ENCODE assay signal across 13 cellular contexts in the genomic region with DNA sequence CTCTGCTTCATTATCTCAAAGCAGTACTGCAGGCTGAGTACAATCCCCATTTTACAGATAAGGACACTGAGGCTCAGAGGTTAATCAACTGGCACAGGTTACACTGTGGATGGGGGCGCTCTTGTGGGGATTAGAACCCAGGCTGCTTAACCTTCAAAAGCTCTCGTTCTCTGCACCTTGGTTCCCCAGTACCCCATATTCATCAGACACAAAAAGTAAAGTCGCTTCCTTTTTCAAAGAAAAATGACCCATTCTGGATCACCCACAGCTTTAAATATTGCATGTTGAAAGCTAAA. TPM values are rescaled to one million over a fixed set of nuclear protein-coding genes. Genes with fewer than 3 reads are reported as not detected.
DNase-seq lines count a peak whose midpoint lies in the region; ATAC-seq, FAIRE-seq and TF ChIP-seq lines count a peak whose summit lies in the region.
"Had no signal": no experiment of that assay in that cellular context is flagged by ENCODE, and none has a peak within 500 bp of the region (broad histone marks: within the 10 kb centered on the region; RNA-seq: fewer than 3 reads in every experiment).

No MANE protein-coding gene starts in this region.

- H3K36me3 Mint-ChIP-seq in astrocyte (ENCODE audit: low read depth, unreplicated experiment): peaks cover 26% of the 10 kb centered on the region
- peaks cover 26% of the 10 kb centered on the region for H3K36me3 Mint-ChIP-seq in type B pancreatic cell
- H3K36me3 Mint-ChIP-seq in activated naive CD4-positive, alpha-beta T cell treated with anti-CD3 and anti-CD28 coated beads, Interleukin-2, amount 10 ng/mL, durations not matched to agents 7 days and 5 days: peaks cover 31% of the 10 kb centered on the region
- H3K36me3 Mint-ChIP-seq: activated CD4-positive, alpha-beta memory T cell treated with anti-CD3 and anti-CD28 coated beads for 36 hours had no signal

- CTCF ChIA-PET in activated naive CD4-positive, alpha-beta T cell treated with anti-CD3 and anti-CD28 coated beads, Interleukin-2, amount 10 ng/mL, durations not matched to agents 7 days and 5 days (lab: Charles Lee): interaction anchor here (0.6 kb wide), 1 partner anchor 405 kb away, joined by 5 read pairs; no protein-coding TSS in a partner anchor

- H3K27me3 Mint-ChIP-seq in astrocyte (ENCODE audit: low read depth, unreplicated experiment) (no peaks in the 10 kb centered on the region), type B pancreatic cell (no peaks in the 10 kb centered on the region)
- no peaks in the 10 kb centered on the region for H3K27me3 Mint-ChIP-seq in activated naive CD4-positive, alpha-beta T cell treated with anti-CD3 and anti-CD28 coated beads, Interleukin-2, amount 10 ng/mL, durations not matched to agents 7 days and 5 days
- H3K27me3 Mint-ChIP-seq: activated CD4-positive, alpha-beta memory T cell treated with anti-CD3 and anti-CD28 coated beads for 36 hours had no signal

- H3K4me1 Mint-ChIP-seq in astrocyte (ENCODE audit: low read depth, unreplicated experiment): peaks cover 15% of the 10 kb centered on the region
- peaks cover 42% of the 10 kb centered on the region for H3K4me1 Mint-ChIP-seq in type B pancreatic cell (ENCODE audit: unreplicated experiment)
- H3K4me1 Mint-ChIP-seq in activated naive CD4-positive, alpha-beta T cell treated with anti-CD3 and anti-CD28 coated beads, Interleukin-2, amount 10 ng/mL, durations not matched to agents 7 days and 5 days: peaks cover 19% of the 10 kb centered on the region

- no peak for ATAC-seq in Right ventricle myocardium superior (ENCODE audit: poor library complexity)
- no peak for ATAC-seq in HG03135 (IDR thresholded peaks at IDR 0.05; ENCODE audit: unreplicated experiment)

- peaks cover 7% of the 10 kb centered on the region for H3K36me3 ChIP-seq in cardiac muscle cell
- no peaks in the 10 kb centered on the region for H3K36me3 ChIP-seq in astrocyte (ENCODE audit: insufficient read depth, low read length)
- H3K36me3 ChIP-seq in mucosa of rectum (ENCODE audit: control insufficient read depth in 2 of 2, insufficient read depth in 2 of 2, low read length in 2 of 2): peaks cover 0 to 18% of the 10 kb centered on the region in 2 donors
- H3K36me3 ChIP-seq in BE2C: peaks cover 3% of the 10 kb centered on the region

- no peak overlapping the region for H2AFZ ChIP-seq in astrocyte (ENCODE audit: low read depth, low read length)

- no peaks in the 10 kb centered on the region for H3K9me3 ChIP-seq in cardiac muscle cell (ENCODE audit: low read depth)
- no peaks in the 10 kb centered on the region for H3K9me3 ChIP-seq in astrocyte (ENCODE audit: insufficient read depth, low read depth, low read length)
- H3K9me3 ChIP-seq in mucosa of rectum (ENCODE audit: control insufficient read depth in 2 of 2, low read length in 2 of 2): no peaks in the 10 kb centered on the region
- H3K9me3 ChIP-seq in BE2C: no peaks in the 10 kb centered on the region

- H3K4me3 ChIP-seq in cardiac muscle cell (no peak overlapping the region), astrocyte (ENCODE audit: insufficient read depth, low read depth, low read length) (no peak overlapping the region), mucosa of rectum (ENCODE audit: low read length in 2 of 2) (no peak overlapping the region), BE2C (ENCODE audit: low read depth, low read length) (no peak overlapping the region)

- peak overlapping the region; percentile 69 for H3K27ac ChIP-seq in cardiac muscle cell
- H3K27ac ChIP-seq in astrocyte (ENCODE audit: low read depth, low read length): no peak overlapping the region
- peak overlapping the region; percentile 69 to 70 for H3K27ac ChIP-seq in mucosa of rectum (ENCODE audit: low read depth in 2 of 2, low read length in 2 of 2)

- intact Hi-C loops in Right ventricle myocardium superior (cut with DNase I): no loop called here

- H3K9me3 Mint-ChIP-seq in astrocyte (ENCODE audit: unreplicated experiment): no peaks in the 10 kb centered on the region
- H3K9me3 Mint-ChIP-seq in type B pancreatic cell: no peaks in the 10 kb centered on the region
- no peaks in the 10 kb centered on the region for H3K9me3 Mint-ChIP-seq in activated naive CD4-positive, alpha-beta T cell treated with anti-CD3 and anti-CD28 coated beads, Interleukin-2, amount 10 ng/mL, durations not matched to agents 7 days and 5 days
- H3K9me3 Mint-ChIP-seq: activated CD4-positive, alpha-beta memory T cell treated with anti-CD3 and anti-CD28 coated beads for 36 hours had no signal

- H3K27me3 ChIP-seq in cardiac muscle cell: no peaks in the 10 kb centered on the region
- no peaks in the 10 kb centered on the region for H3K27me3 ChIP-seq in astrocyte (ENCODE audit: insufficient read depth, low read length)
- H3K27me3 ChIP-seq in mucosa of rectum (ENCODE audit: control insufficient read depth in 2 of 2, insufficient read depth in 2 of 2, low read length in 2 of 2): no peaks in the 10 kb centered on the region
- H3K27me3 ChIP-seq in BE2C: no peaks in the 10 kb centered on the region

- H3K9ac ChIP-seq in astrocyte (ENCODE audit: low read length): no peak overlapping the region
- H3K9ac ChIP-seq in mucosa of rectum (ENCODE audit: low read depth in 1 of 2, low read length in 2 of 2): peak overlapping the region in 1 of 2 donors; percentile 24

- H3K27ac Mint-ChIP-seq in astrocyte (ENCODE audit: unreplicated experiment): no peak overlapping the region
- H3K27ac Mint-ChIP-seq in type B pancreatic cell: peak overlapping the region; percentile 89
- no peak overlapping the region for H3K27ac Mint-ChIP-seq in activated naive CD4-positive, alpha-beta T cell treated with anti-CD3 and anti-CD28 coated beads, Interleukin-2, amount 10 ng/mL, durations not matched to agents 7 days and 5 days
- H3K27ac Mint-ChIP-seq: activated CD4-positive, alpha-beta memory T cell treated with anti-CD3 and anti-CD28 coated beads for 36 hours had no signal

- peaks cover 85% of the 10 kb centered on the region for H4K20me1 ChIP-seq in astrocyte (ENCODE audit: insufficient read depth, low read length)

- H3K79me2 ChIP-seq in astrocyte (ENCODE audit: insufficient read depth, low read length): peaks cover 50% of the 10 kb centered on the region

- no peak for FAIRE-seq in astrocyte (lab: Jason Lieb, UNC)
- FAIRE-seq: A204.1, islet of Langerhans had no signal

- peak overlapping the region; percentile 2 for H3K4me2 ChIP-seq in astrocyte (ENCODE audit: low read length)

- TF ChIP-seq CTCF in cardiac muscle cell (IDR thresholded peaks at IDR 0.05; ENCODE audit: low read depth, low read length): no peak
- TF ChIP-seq CTCF in astrocyte (IDR thresholded peaks at IDR 0.05; ENCODE audit: insufficient read depth, low read depth, low read length): no peak
- TF ChIP-seq CTCF in type B pancreatic cell (conservative IDR thresholded peaks at IDR 0.05): no peak
- TF ChIP-seq CTCF in BE2C (IDR thresholded peaks at IDR 0.05; ENCODE audit: low read depth, low read length): no peak

- H3K4me1 ChIP-seq in cardiac muscle cell (ENCODE audit: low read depth) (peaks cover 25% of the 10 kb centered on the region), astrocyte (ENCODE audit: insufficient read depth, low read length) (no peaks in the 10 kb centered on the region), mucosa of rectum (ENCODE audit: control insufficient read depth in 2 of 2, insufficient read depth in 2 of 2, low read length in 2 of 2) (peaks cover 10 to 19% of the 10 kb centered on the region in 2 donors), BE2C (no peaks in the 10 kb centered on the region; the same call in 1 of the 2 replicates)

- DNase-seq in cardiac muscle cell (ENCODE audit: low read depth in 1 of 2, low spot score in 1 of 2): no peak
- no peak for DNase-seq in Right ventricle myocardium superior
- DNase-seq in astrocyte (ENCODE audit: low read depth): no peak
- DNase-seq in type B pancreatic cell (ENCODE audit: extremely low spot score, unreplicated experiment): no peak
- DNase-seq in activated naive CD4-positive, alpha-beta T cell treated with anti-CD3 and anti-CD28 coated beads, Interleukin-2, amount 10 ng/mL, durations not matched to agents 7 days and 5 days: no peak
- no peak for DNase-seq in BE2C
- DNase-seq: activated CD4-positive, alpha-beta memory T cell treated with anti-CD3 and anti-CD28 coated beads for 36 hours; NCI-H2107; NCI-H69 had no signal

- H3K4me3 Mint-ChIP-seq in astrocyte (ENCODE audit: unreplicated experiment) (no peak overlapping the region), type B pancreatic cell (no peak overlapping the region)
- no peak overlapping the region for H3K4me3 Mint-ChIP-seq in activated naive CD4-positive, alpha-beta T cell treated with anti-CD3 and anti-CD28 coated beads, Interleukin-2, amount 10 ng/mL, durations not matched to agents 7 days and 5 days
- H3K4me3 Mint-ChIP-seq: activated CD4-positive, alpha-beta memory T cell treated with anti-CD3 and anti-CD28 coated beads for 36 hours had no signal

RNA-seq across cellular contexts. Expression of a gene that starts 20.5 kb away (rescaled TPM):
- total RNA-seq in cardiac muscle cell (81.0 and 90.6 TPM in 2 replicates), Right ventricle myocardium superior (49.1 TPM), astrocyte (89.8 and 98.6 TPM in 2 replicates), type B pancreatic cell (ENCODE audit: low replicate concordance) (69.5 and 129 TPM in 2 replicates)
- 40.2 and 56.0 TPM in 2 replicates for polyA plus RNA-seq in cardiac muscle cell
- polyA plus RNA-seq in BE2C (2012; ENCODE audit: insufficient read depth, insufficient read length, low read depth): 91.5 TPM
